Comparison of ENCODE assay signal across 26 cellular contexts in genomic region chr19:8698433-8699063, GRCh38. TPM values are rescaled to one million over a fixed set of nuclear protein-coding genes. Genes with fewer than 3 reads are reported as not detected.
DNase-seq lines count a peak whose midpoint lies in the region; ATAC-seq, FAIRE-seq and TF ChIP-seq lines count a peak whose summit lies in the region.
"Had no signal": no experiment of that assay in that cellular context is flagged by ENCODE, and none has a peak within 500 bp of the region (broad histone marks: within the 10 kb centered on the region; RNA-seq: fewer than 3 reads in every experiment).

Gene ACTL9 (minus strand): TSS chr19:8698795. CDS start chr19:8698701, 94 bp downstream.

- no peak within 1 kb of the TSS for H3K4ac ChIP-seq in IMR-90 (ENCODE audit: low read depth, low read length)

- no peak within 1 kb of the TSS for H3K4me3 Mint-ChIP-seq in osteocyte (ENCODE audit: unreplicated experiment)

- no peak within 1 kb of the TSS for H2BK120ac ChIP-seq in IMR-90 (ENCODE audit: low read depth, low read length)

- H3K4me1 ChIP-seq in IMR-90 (ENCODE audit: control insufficient read depth, insufficient read depth, low read length) (no peaks in the 10 kb centered on the region), K562 (replicated peaks in 1 of 2; ENCODE audit: control insufficient read depth in 2 of 2, insufficient read depth in 2 of 2, low read length in 2 of 2) (peaks cover 0 to 14% of the 10 kb centered on the region in 2 experiments; a peak in 2 of 5 replicates)
- H3K4me1 ChIP-seq: Peyer's patch had no signal

- H2AK9ac ChIP-seq in IMR-90 (replicated peaks; ENCODE audit: low read depth, low read length, poor library complexity), result no peak within 1 kb of the TSS

- intact Hi-C loops in IMR-90 (cut with micrococcal nuclease) (no loop called here), K562 (cut with micrococcal nuclease) (loop anchor here (2.0 to 10.0 kb wide), 2 partner anchors 84 to 382 kb away; partner anchors contain the start of gene ADAMTS10)

- DNase-seq in IMR-90 (no peak), K562 (ENCODE audit: extremely low read depth in 1 of 4, low spot score in 3 of 4) (no peak), osteocyte (ENCODE audit: extremely low spot score, unreplicated experiment) (peak; percentile 84), brain microvascular endothelial cell (no peak), A172 (ENCODE audit: low spot score) (no peak)
- DNase-seq: AML-193; CD4-positive, alpha-beta memory T cell; COR-L47; Kasumi-1; NCI-H1048; NCI-H1694; NCI-H2029 treated with DMSO at 0.1 percent for 48 hours; NCI-H446 treated with DMSO at 0.1 percent for 48 hours; NCI-H526 treated with DMSO at 0.1 percent for 48 hours; Peyer's patch; SIG-M5 had no signal

- H4K5ac ChIP-seq in IMR-90 (ENCODE audit: low read depth, low read length), result no peak within 1 kb of the TSS

- no peak within 1 kb of the TSS for H2BK20ac ChIP-seq in IMR-90 (ENCODE audit: low read depth, low read length)

- TF ChIP-seq RAD21 in IMR-90 (IDR thresholded peaks at IDR 0.05; ENCODE audit: low read length) (no peak), K562 (CRISPR knock-in tag; conservative IDR thresholded peaks at IDR 0.05 in 1 of 2, IDR thresholded peaks at IDR 0.05 in 1 of 2) (no peak)

- no peaks in the 10 kb centered on the region for H3K27me3 Mint-ChIP-seq in osteocyte (ENCODE audit: unreplicated experiment)
- H3K27me3 Mint-ChIP-seq: CD4-positive, alpha-beta memory T cell had no signal

- H3K27ac ChIP-seq in 22Rv1 (no peak within 1 kb of the TSS), IMR-90 (ENCODE audit: insufficient read depth, low read length) (no peak within 1 kb of the TSS), K562 (ENCODE audit: extremely low read depth, low read depth, low read length) (no peak within 1 kb of the TSS), brain microvascular endothelial cell (no peak within 1 kb of the TSS)
- H3K27ac ChIP-seq: A549; BLaER1 treated with 17β-estradiol and CSF1 and Interleukin-3, amounts not matched to agents 10 nM and 100 nM; HL-60; Peyer's patch had no signal

- no peak within 1 kb of the TSS for H3K4me3 ChIP-seq in IMR-90 (ENCODE audit: insufficient read depth, low read depth, low read length)
- no peak within 1 kb of the TSS for H3K4me3 ChIP-seq in K562
- H3K4me3 ChIP-seq in brain microvascular endothelial cell (ENCODE audit: low read depth, low read length), result no peak within 1 kb of the TSS
- H3K4me3 ChIP-seq: A549; BLaER1 treated with 17β-estradiol and CSF1 and Interleukin-3, amounts not matched to agents 10 nM and 100 nM; Peyer's patch had no signal

- H3K79me1 ChIP-seq in IMR-90 (ENCODE audit: low read depth in 1 of 2, low read length in 2 of 2), result no peaks in the 10 kb centered on the region

- H3K9ac ChIP-seq in IMR-90 (ENCODE audit: low read depth, low read length) (no peak within 1 kb of the TSS), K562 (ENCODE audit: insufficient read depth in 1 of 2, low read depth in 2 of 2, low read length in 2 of 2) (no peak within 1 kb of the TSS; a peak in 1 of 4 replicates)
- H3K9ac ChIP-seq: BLaER1 treated with 17β-estradiol and CSF1 and Interleukin-3, amounts not matched to agents 10 nM and 100 nM; SK-N-SH had no signal

- ATAC-seq in IMR-90 (ENCODE audit: low read depth) (no peak), K562 (no peak), HG03354 (IDR thresholded peaks at IDR 0.05; ENCODE audit: poor library complexity, severe bottlenecking, unreplicated experiment) (no peak)
- ATAC-seq: A549 had no signal

- in situ Hi-C loops in IMR-90 (cut with MboI; ENCODE audit: low sequenced_read_pairs), result no loop called here
- in situ Hi-C loops in K562 (cut with MboI), result loop anchor here (10.0 kb wide), 1 partner anchor 84 kb away; the partner anchor contains the start of gene ADAMTS10
- in situ Hi-C loops in brain microvascular endothelial cell (cut with HindIII; ENCODE audit: low pct_ligation_motif_present, low sequenced_read_pairs), result no loop called here

- TF ChIP-seq EP300 in K562 (IDR thresholded peaks at IDR 0.05; ENCODE audit: low read length), result no peak

- peaks cover 20% of the 10 kb centered on the region for H3K9me3 Mint-ChIP-seq in osteocyte (ENCODE audit: unreplicated experiment)
- H3K9me3 Mint-ChIP-seq: CD4-positive, alpha-beta memory T cell had no signal

- no peaks in the 10 kb centered on the region for H3K4me1 Mint-ChIP-seq in osteocyte (ENCODE audit: unreplicated experiment)

- H3K36me3 Mint-ChIP-seq in osteocyte (ENCODE audit: unreplicated experiment), result no peaks in the 10 kb centered on the region
- H3K36me3 Mint-ChIP-seq: CD4-positive, alpha-beta memory T cell had no signal

- H4K91ac ChIP-seq in IMR-90 (ENCODE audit: insufficient read depth, low read depth, low read length), result no peak within 1 kb of the TSS

- TF ChIP-seq POLR2A in IMR-90 (IDR thresholded peaks at IDR 0.05; ENCODE audit: low read depth, low read length) (no peak), K562 (conservative IDR thresholded peaks at IDR 0.05) (no peak)

- no peak within 1 kb of the TSS for H3K23ac ChIP-seq in IMR-90 (ENCODE audit: low read depth, low read length)

- no peak within 1 kb of the TSS for H2AK5ac ChIP-seq in IMR-90 (ENCODE audit: low read depth, low read length)

- no peak within 1 kb of the TSS for H3K18ac ChIP-seq in IMR-90 (ENCODE audit: low read depth, low read length)

- H3K36me3 ChIP-seq in IMR-90 (ENCODE audit: control insufficient read depth, insufficient read depth, low read length) (no peaks in the 10 kb centered on the region), K562 (ENCODE audit: control insufficient read depth, insufficient read depth, low read length) (no peaks in the 10 kb centered on the region), brain microvascular endothelial cell (replicated peaks) (no peaks in the 10 kb centered on the region)
- H3K36me3 ChIP-seq: BLaER1 treated with 17β-estradiol and CSF1 and Interleukin-3, amounts not matched to agents 10 nM and 100 nM; Peyer's patch had no signal

- H3K9me3 ChIP-seq in IMR-90 (ENCODE audit: control insufficient read depth, insufficient read depth, low read length), result peaks cover 33% of the 10 kb centered on the region
- H3K9me3 ChIP-seq in K562 (replicated peaks; ENCODE audit: control insufficient read depth, insufficient read depth, low read depth, low read length), result no peaks in the 10 kb centered on the region
- H3K9me3 ChIP-seq: A549; BLaER1 treated with 17β-estradiol and CSF1 and Interleukin-3, amounts not matched to agents 10 nM and 100 nM; Peyer's patch; SK-N-SH had no signal

- 62% methylated on average over 5 of the region's 23 CpGs; no CpG with 5 or more reads in 1 of the 2 experiments for WGBS in IMR-90 (ENCODE audit: extremely low coverage in 2 of 2, insufficient read length in 1 of 2), 2 experiments
- WGBS in K562 (ENCODE audit: insufficient coverage, low coverage, missing lambda C conversion rate), result 30% methylated on average over 13 of the region's 23 CpGs

- no peaks in the 10 kb centered on the region for H3K27me3 ChIP-seq in IMR-90 (ENCODE audit: control insufficient read depth, insufficient read depth, low read length)
- H3K27me3 ChIP-seq in K562 (ENCODE audit: control insufficient read depth in 2 of 2, insufficient read depth in 2 of 2, low read length in 2 of 2), result peaks cover 0 to 6% of the 10 kb centered on the region in 2 experiments; a peak in 1 of 5 replicates
- no peaks in the 10 kb centered on the region for H3K27me3 ChIP-seq in brain microvascular endothelial cell (replicated peaks)
- H3K27me3 ChIP-seq: BLaER1 treated with 17β-estradiol and CSF1 and Interleukin-3, amounts not matched to agents 10 nM and 100 nM; Peyer's patch had no signal

- no peak within 1 kb of the TSS for H3K27ac Mint-ChIP-seq in osteocyte (ENCODE audit: unreplicated experiment)

- dilution Hi-C loops in IMR-90 (cut with HindIII; ENCODE audit: low sequenced_read_pairs, unreplicated experiment), result no loop called here

- H3K56ac ChIP-seq in IMR-90 (ENCODE audit: extremely low read depth, insufficient read depth, low read length), result no peak within 1 kb of the TSS

- no peak within 1 kb of the TSS for H4K8ac ChIP-seq in IMR-90 (ENCODE audit: low read depth in 2 of 2, low read length in 2 of 2)

- peak within 1 kb of the TSS; percentile 63 for H2AFZ ChIP-seq in IMR-90 (replicated peaks; ENCODE audit: low read length, poor library complexity)
- no peak within 1 kb of the TSS for H2AFZ ChIP-seq in K562 (ENCODE audit: low read depth, low read length)

- POLR2A ChIA-PET in IMR-90 (lab: Charles Lee; ENCODE audit: unreplicated experiment) (no interaction called here), K562 (lab: Yijun Ruan, JAX) (no interaction called here)

- H2BK5ac ChIP-seq in IMR-90 (ENCODE audit: low read depth, low read length, poor library complexity, severe bottlenecking), result no peak within 1 kb of the TSS

- BruUV-seq in IMR-90 (replicated peaks; lab: Mats Ljungman, UMichigan) (no TSS peak), K562 (replicated peaks; lab: Mats Ljungman, UMichigan) (no TSS peak)

- H2BK15ac ChIP-seq in IMR-90 (ENCODE audit: low read depth, low read length), result no peak within 1 kb of the TSS

- no peak for FAIRE-seq in K562 (lab: Jason Lieb, UNC)
- FAIRE-seq: A549, G401.6 had no signal

- H3K4me2 ChIP-seq in IMR-90 (ENCODE audit: low read depth, low read length) (no peak within 1 kb of the TSS), K562 (ENCODE audit: insufficient read depth, low read length) (no peak within 1 kb of the TSS)
- H3K4me2 ChIP-seq: A549, SK-N-SH had no signal

- H3K14ac ChIP-seq in IMR-90 (replicated peaks; ENCODE audit: low read depth, low read length), result no peak within 1 kb of the TSS

- no peaks in the 10 kb centered on the region for H3K9me1 ChIP-seq in IMR-90 (ENCODE audit: insufficient read depth, low read length)
- H3K9me1 ChIP-seq in K562 (ENCODE audit: control insufficient read depth, insufficient read depth, low read length), result no peaks in the 10 kb centered on the region

- CTCF ChIA-PET in IMR-90 (lab: Yijun Ruan, JAX), result no interaction called here
- CTCF ChIA-PET in K562 (lab: Yijun Ruan, JAX; ENCODE audit: low intra/inter-chr PET ratio), result no interaction called here

- TF ChIP-seq CTCF in 22Rv1 (IDR thresholded peaks at IDR 0.05) (0 out of 2 replicates have a peak, but pooled peaks have one; percentile 25), IMR-90 (conservative IDR thresholded peaks at IDR 0.05; ENCODE audit: low read depth, low read length) (no peak), K562 (IDR thresholded peaks at IDR 0.05 in 2 of 3, conservative IDR thresholded peaks at IDR 0.05 in 1 of 3; ENCODE audit: insufficient read depth in 2 of 3, low read depth in 1 of 3, low read length in 3 of 3) (no peak), osteocyte (IDR thresholded peaks at IDR 0.05) (no peak), brain microvascular endothelial cell (IDR thresholded peaks at IDR 0.05; ENCODE audit: low read depth, low read length, missing control alignments) (no peak)

- no peaks in the 10 kb centered on the region for H3K79me2 ChIP-seq in K562 (ENCODE audit: control insufficient read depth, insufficient read depth, low read length)

- H4K20me1 ChIP-seq in IMR-90 (ENCODE audit: insufficient read depth, low read length) (no peaks in the 10 kb centered on the region), K562 (replicated peaks; ENCODE audit: control insufficient read depth, insufficient read depth, low read length) (no peaks in the 10 kb centered on the region)
- H4K20me1 ChIP-seq: BLaER1 treated with 17β-estradiol and CSF1 and Interleukin-3, amounts not matched to agents 10 nM and 100 nM had no signal

RNA-seq across cellular contexts. Expression of gene ACTL9, which starts in this region (rescaled TPM):
- total RNA-seq in IMR-90 (2012; rRNA removed) (not detected in 2 replicates), K562 (2014; rRNA removed) (not detected in 2 replicates), K562 (2014; rRNA removed; fragmentation: Illumina TruSeq; extraction: Trizol) (not detected in 2 replicates), K562 (2015; rRNA removed; fragmentation: Illumina TruSeq; extraction: Trizol) (not detected in 2 replicates), K562 (2021) (not detected in 2 replicates), osteocyte (not detected in 2 replicates)
- polyA plus RNA-seq in IMR-90 (2012; rRNA removed) (not detected in 2 replicates), K562 (2011; rRNA removed) (not detected in 2 replicates), K562 (2014; fragmentation: Illumina TruSeq; extraction: Trizol) (not detected in 2 replicates), K562 (2014; fragmentation: Nextera tagmentation; extraction: Ambion mirVana) (not detected), K562 (2014; rRNA removed) (not detected in 2 replicates)
- not detected in 2 replicates for polyA plus RNA-seq in IMR-90 (2012; cell fraction: cytosol; rRNA removed)
- polyA plus RNA-seq in IMR-90 (2012; cell fraction: nucleus; rRNA removed; ENCODE audit: low replicate concordance), result not detected in 2 replicates
- not detected in 2 replicates for total RNA-seq in K562 (2011; cell fraction: chromatin; rRNA removed; ENCODE audit: low replicate concordance)
- not detected in 2 replicates for total RNA-seq in K562 (2011; cell fraction: nucleolus; rRNA removed)
- total RNA-seq in K562 (2011; cell fraction: nucleoplasm; rRNA removed), result not detected in 2 replicates
- not detected in 2 replicates for polyA plus RNA-seq in K562 (2011; cell fraction: cytosol; rRNA removed)
- not detected in 2 replicates for polyA plus RNA-seq in K562 (2011; cell fraction: nucleus; rRNA removed)
- polyA plus RNA-seq in K562 (2012), result 0.33 and 0.72 TPM in 2 replicates
- not detected in 2 replicates for polyA minus RNA-seq in K562 (2011; rRNA and poly(A)+ RNA removed)
- polyA minus RNA-seq in K562 (2011; cell fraction: cytosol; rRNA and poly(A)+ RNA removed), result not detected in 2 replicates
- not detected in 2 replicates for polyA minus RNA-seq in K562 (2011; cell fraction: nucleus; rRNA and poly(A)+ RNA removed)
- total RNA-seq in A172 (2014; rRNA removed; shearing (Covaris generic)), result not detected in 2 replicates
- total RNA-seq: CD4-positive, alpha-beta memory T cell; Daoy; H4; MCF 10A; Peyer's patch had no signal
- polyA plus RNA-seq: A549; CD4-positive, alpha-beta memory T cell; SK-N-SH had no signal

Comparison
In these comparisons a context has a peak if more than half of its experiments do, and no peak if none do; other contexts are left out.
1. Peak in DNase-seq in osteocyte; RNA of the gene not detected or under 1 TPM.